ENCODE assay signal across 20 cellular contexts in genomic region chr3:98952404-98952803, GRCh38.
"Had no signal": no experiment of that assay in that cellular context is flagged by ENCODE, and none has a peak within 500 bp of the region (broad histone marks: within the 10 kb centered on the region; RNA-seq: fewer than 3 reads in every experiment).

No MANE protein-coding gene starts in this region.

- H3K27me3 ChIP-seq: brain microvascular endothelial cell, gastroesophageal sphincter, testis, upper lobe of right lung had no signal

- H3K4me1 ChIP-seq: gastroesophageal sphincter, left ventricle myocardium inferior, pancreas, testis, upper lobe of right lung had no signal

- FAIRE-seq: kidney, pancreas, TTC549 had no signal

- H3K4me3 ChIP-seq: gastroesophageal sphincter, left ventricle myocardium inferior, pancreas, testis, upper lobe of right lung had no signal

- ATAC-seq: activated CD4-positive, CD25-positive, alpha-beta regulatory T cell treated with anti-CD3 and anti-CD28 coated beads, Interleukin-2, amount 50 U/mL, for 24 hours; activated naive CD4-positive, alpha-beta T cell treated with anti-CD3 and anti-CD28 coated beads, Interleukin-2, amount 50 U/mL, for 72 hours; effector memory CD8-positive, alpha-beta T cell; gastroesophageal sphincter; pancreas; upper lobe of right lung had no signal

- H3K9me3 ChIP-seq: gastroesophageal sphincter, pancreas, testis, upper lobe of right lung had no signal

- H3K36me3 ChIP-seq: brain microvascular endothelial cell, gastroesophageal sphincter, left ventricle myocardium inferior, pancreas, upper lobe of right lung had no signal

- DNase-seq: activated CD4-positive, alpha-beta T cell treated with anti-CD3 and anti-CD28 coated beads, Interleukin-2, amount 50 U/mL, for 4 hours; activated effector memory CD4-positive, alpha-beta T cell treated with anti-CD3 and anti-CD28 coated beads, Interleukin-2, amount 50 U/mL, for 16 hours; activated T-cell treated with anti-CD3 and anti-CD28 coated beads, Interleukin-2, amount 50 U/mL, for 1 hour; amniotic stem cell; brain microvascular endothelial cell; cerebellar nuclear complex; effector memory CD8-positive, alpha-beta T cell; kidney; left ventricle myocardium inferior; pancreas; retina; stimulated activated CD4-positive, alpha-beta T cell treated with anti-CD3 and anti-CD28 coated beads, Interleukin-4, amount 100 ng/mL, for 1 hour; stimulated activated CD8-positive, alpha-beta memory T cell treated with anti-CD3 and anti-CD28 coated beads, Interleukin-4, amount 100 ng/mL, for 48 hours; testis; upper lobe of right lung had no signal

- H3K27ac ChIP-seq: brain microvascular endothelial cell, epithelial cell of prostate, gastroesophageal sphincter, left ventricle myocardium inferior, pancreas, testis, upper lobe of right lung had no signal
